ENCODE assay signal across 7 cellular contexts in genomic region chr3:10459954-10460754, GRCh38. TPM values are rescaled to one million over a fixed set of nuclear protein-coding genes. Genes with fewer than 3 reads are reported as not detected.
DNase-seq lines count a peak whose midpoint lies in the region; ATAC-seq, FAIRE-seq and TF ChIP-seq lines count a peak whose summit lies in the region.

No MANE protein-coding gene starts in this region.

- H3K4me3 ChIP-seq in adrenal gland: no peak overlapping the region

- no peak overlapping the region for H3K27ac Mint-ChIP-seq in immature natural killer cell

- no peaks in the 10 kb centered on the region for H3K27me3 ChIP-seq in adrenal gland

- no peaks in the 10 kb centered on the region for H3K36me3 ChIP-seq in adrenal gland (replicated peaks in 1 of 2)

- intact Hi-C loops in adrenal gland (cut with DNase I): no loop called here

- no peaks in the 10 kb centered on the region for H3K36me3 Mint-ChIP-seq in immature natural killer cell

- no peaks in the 10 kb centered on the region for H3K9me3 Mint-ChIP-seq in immature natural killer cell

- no peak for TF ChIP-seq POLR2A in H54 (IDR thresholded peaks at IDR 0.05; ENCODE audit: low read depth, low read length)
- TF ChIP-seq POLR2A in adrenal gland (IDR thresholded peaks at IDR 0.05): no peak

- no peaks in the 10 kb centered on the region for H3K4me1 Mint-ChIP-seq in immature natural killer cell

- H3K4me1 ChIP-seq in adrenal gland (replicated peaks in 1 of 2): no peaks in the 10 kb centered on the region

- ATAC-seq in HG03139 (IDR thresholded peaks at IDR 0.05; ENCODE audit: unreplicated experiment): no peak

- no peaks in the 10 kb centered on the region for H3K9me3 ChIP-seq in adrenal gland (replicated peaks in 1 of 3)

- DNase-seq in H54 (ENCODE audit: insufficient read length, low spot score) (peak; percentile 90), OCI-M1 (lab: John Stamatoyannopoulos, UW) (peak; percentile 91), adrenal gland (peak; percentile 45 to 74 (median 68)), immature natural killer cell (peak; percentile 18 to 41 (median 24)), NCI-H2029 (lab: John Stamatoyannopoulos, UW) (no peak)
- DNase-seq in stimulated activated CD8-positive, alpha-beta memory T cell treated with anti-CD3 and anti-CD28 coated beads, Interleukin-7, amount 100 ng/mL, for 24 hours (ENCODE audit: low read depth): peak; percentile 8

- 44 to 65% (median 58%) methylated on average over 5 of the region's 5 CpGs for WGBS in adrenal gland, 4 donors

- no peak overlapping the region for H3K27ac ChIP-seq in adrenal gland

- H3K27me3 Mint-ChIP-seq in immature natural killer cell (ENCODE audit: low read depth in 3 of 3): peaks cover 0 to 4% (median 3%) of the 10 kb centered on the region in 3 donors

- no peak overlapping the region for H3K4me3 Mint-ChIP-seq in immature natural killer cell

- TF ChIP-seq CTCF in adrenal gland (IDR thresholded peaks at IDR 0.05): no peak

- FAIRE-seq in H54 (lab: Jason Lieb, UNC): no peak

RNA-seq across cellular contexts. Expression of gene ATP2B2, which starts 45.2 kb away (rescaled TPM):
- 1 to 10 TPM in 6 of 8 donors, under 1 TPM in 2; 0.58 to 3.0 (median 1.6) TPM for total RNA-seq in adrenal gland
- 1 to 10 TPM in 2 of 3 donors, under 1 TPM in 1; 0.37 to 1.6 (median 1.0) TPM for polyA plus RNA-seq in adrenal gland
- polyA plus RNA-seq in immature natural killer cell: not detected
